Comparison of ENCODE assay signal across 20 cellular contexts in genomic region chr15:36784717-36785116, GRCh38.
"Had no signal": no experiment of that assay in that cellular context is flagged by ENCODE, and none has a peak within 500 bp of the region (broad histone marks: within the 10 kb centered on the region; RNA-seq: fewer than 3 reads in every experiment).

No MANE protein-coding gene starts in this region.

- H3K27me3 Mint-ChIP-seq: progenitor cell of endocrine pancreas; stimulated activated memory B cell treated with anti-CD40 and anti-IgM and Interleukin-4, amounts not matched to agents 10 μg/mL and 1 μg/mL and 100 μg/mL, for 72 hours; stimulated activated naive CD8-positive, alpha-beta T cell treated with anti-CD3 and anti-CD28 coated beads, Interleukin-15, Interleukin-2, amounts not matched to agents 100 ng/mL and 50 ng/mL, for 24 hours had no signal

- H3K27ac ChIP-seq: colonic mucosa, foreskin keratinocyte, spleen, tibial artery, upper lobe of left lung, uterus had no signal

- H3K36me3 ChIP-seq: colonic mucosa, spleen, tibial artery, upper lobe of left lung, uterus had no signal

- H3K36me3 Mint-ChIP-seq: natural killer cell; stimulated activated memory B cell treated with anti-CD40 and anti-IgM and Interleukin-4, amounts not matched to agents 10 μg/mL and 1 μg/mL and 100 μg/mL, for 72 hours had no signal

- H3K27ac Mint-ChIP-seq: endodermal cell; immature natural killer cell; progenitor cell of endocrine pancreas; stimulated activated memory B cell treated with anti-CD40 and anti-IgM and Interleukin-4, amounts not matched to agents 10 μg/mL and 1 μg/mL and 100 μg/mL, for 72 hours; stimulated activated naive CD8-positive, alpha-beta T cell treated with anti-CD3 and anti-CD28 coated beads, Interleukin-15, Interleukin-2, amounts not matched to agents 100 ng/mL and 50 ng/mL, for 24 hours had no signal

- H3K4me3 ChIP-seq: colonic mucosa, spleen, tibial artery, upper lobe of left lung, uterus had no signal

- DNase-seq: colonic mucosa; dermis blood vessel endothelial cell; endodermal cell; erythroblast; foreskin keratinocyte; immature natural killer cell; mammary epithelial cell; natural killer cell; spleen; stimulated activated CD4-positive, alpha-beta T cell treated with anti-CD3 and anti-CD28 coated beads, Interleukin-15, amount 100 ng/mL, for 24 hours; stimulated activated CD4-positive, alpha-beta T cell treated with anti-CD3 and anti-CD28 coated beads, Interleukin-1b, Interleukin-23, amount 100 ng/mL, for 48 hours; stimulated activated CD4-positive, alpha-beta T cell treated with anti-CD3 and anti-CD28 coated beads, Interleukin-4, amount 100 ng/mL, for 24 hours; tibial artery; upper lobe of left lung; uterus had no signal

- H3K4me1 Mint-ChIP-seq: endodermal cell; neural crest cell; stimulated activated memory B cell treated with anti-CD40 and anti-IgM and Interleukin-4, amounts not matched to agents 10 μg/mL and 1 μg/mL and 100 μg/mL, for 72 hours had no signal

- ATAC-seq: foreskin keratinocyte; natural killer cell; sciatic nerve; stimulated activated memory B cell treated with anti-CD40 and anti-IgM and Interleukin-4, amounts not matched to agents 10 μg/mL and 1 μg/mL and 100 μg/mL, for 72 hours had no signal

- H3K4me1 ChIP-seq: colonic mucosa, foreskin keratinocyte, tibial artery, uterus had no signal

- H3K27me3 ChIP-seq: colonic mucosa, foreskin keratinocyte, spleen, tibial artery, upper lobe of left lung, uterus had no signal

- H3K9me3 ChIP-seq: colonic mucosa, spleen, tibial artery, upper lobe of left lung, uterus had no signal

- H3K9me3 Mint-ChIP-seq: endodermal cell; immature natural killer cell; natural killer cell; neural crest cell; stimulated activated memory B cell treated with anti-CD40 and anti-IgM and Interleukin-4, amounts not matched to agents 10 μg/mL and 1 μg/mL and 100 μg/mL, for 72 hours; stimulated activated naive CD8-positive, alpha-beta T cell treated with anti-CD3 and anti-CD28 coated beads, Interleukin-15, Interleukin-2, amounts not matched to agents 100 ng/mL and 50 ng/mL, for 24 hours had no signal

- H3K4me3 Mint-ChIP-seq: endodermal cell; natural killer cell; neural crest cell; stimulated activated memory B cell treated with anti-CD40 and anti-IgM and Interleukin-4, amounts not matched to agents 10 μg/mL and 1 μg/mL and 100 μg/mL, for 72 hours; stimulated activated naive CD8-positive, alpha-beta T cell treated with anti-CD3 and anti-CD28 coated beads, Interleukin-15, Interleukin-2, amounts not matched to agents 100 ng/mL and 50 ng/mL, for 24 hours had no signal
